In the genomic region with DNA sequence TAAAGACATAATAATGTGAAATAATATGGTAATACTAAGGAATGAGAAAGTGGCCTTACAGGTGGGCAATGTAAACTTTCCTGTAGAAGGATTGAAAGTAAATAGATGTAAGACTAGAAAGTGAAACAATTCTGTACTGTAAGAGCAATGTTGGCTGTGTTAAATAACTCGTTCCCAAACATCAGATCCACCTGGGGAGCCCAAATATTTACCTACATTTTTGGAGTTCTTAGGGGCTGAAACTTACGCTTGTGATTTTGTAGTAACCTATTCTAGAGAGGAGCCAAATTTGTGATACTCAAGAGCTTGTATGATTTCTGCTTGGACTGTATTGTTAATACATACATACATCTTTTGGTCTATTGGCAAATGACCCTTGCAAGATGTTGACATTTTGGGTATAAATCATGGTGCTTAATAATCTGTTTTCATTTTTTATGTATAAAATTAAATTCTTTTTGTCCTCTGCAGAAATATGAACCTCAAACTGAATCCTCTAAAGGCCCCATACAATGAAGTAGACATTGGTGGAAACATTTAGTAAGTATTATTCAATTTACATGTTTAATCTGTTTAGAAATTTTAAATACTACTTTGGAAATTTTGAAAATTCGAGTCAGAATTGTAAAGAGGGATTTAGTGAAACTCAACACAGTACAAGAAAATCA, we compare ENCODE assay signal across 12 cellular contexts. TPM values are rescaled to one million over a fixed set of nuclear protein-coding genes. Genes with fewer than 3 reads are reported as not detected.
DNase-seq lines count a peak whose midpoint lies in the region; ATAC-seq and TF ChIP-seq lines count a peak whose summit lies in the region.
"Had no signal": no experiment of that assay in that cellular context is flagged by ENCODE, and none has a peak within 500 bp of the region (broad histone marks: within the 10 kb centered on the region; RNA-seq: fewer than 3 reads in every experiment).

No MANE protein-coding gene starts in this region.

- no peak overlapping the region for H2AFZ ChIP-seq in smooth muscle cell (ENCODE audit: low read depth)

- peaks cover 47% of the 10 kb centered on the region for H3F3A ChIP-seq in smooth muscle cell (ENCODE audit: low read depth)

- no peak for TF ChIP-seq CTCF in endothelial cell (IDR thresholded peaks at IDR 0.05; ENCODE audit: unreplicated experiment)
- TF ChIP-seq CTCF in smooth muscle cell (IDR thresholded peaks at IDR 0.05; ENCODE audit: borderline replicate concordance, insufficient read depth, poor library complexity, severe bottlenecking), result no peak

- peaks cover 23% of the 10 kb centered on the region for H3K4me1 ChIP-seq in smooth muscle cell (ENCODE audit: low read depth)

- H3K27me3 Mint-ChIP-seq in activated CD4-positive, alpha-beta T cell treated with anti-CD3 and anti-CD28 coated beads for 36 hours, result no peaks in the 10 kb centered on the region
- H3K27me3 Mint-ChIP-seq in T-cell (no peaks in the 10 kb centered on the region), endothelial cell (ENCODE audit: unreplicated experiment) (peaks cover 4% of the 10 kb centered on the region)

- no peak overlapping the region for H3K9ac ChIP-seq in smooth muscle cell (ENCODE audit: low read depth)

- H3K4me2 ChIP-seq in smooth muscle cell, result no peak overlapping the region

- H3K9me3 ChIP-seq in smooth muscle cell (replicated peaks; ENCODE audit: low read depth), result no peaks in the 10 kb centered on the region
- H3K9me3 ChIP-seq: Peyer's patch, right atrium auricular region, thoracic aorta had no signal

- WGBS in smooth muscle cell (ENCODE audit: low lambda C conversion rate), result 97% methylated on average over 3 of the region's 3 CpGs

- CTCF ChIA-PET in activated CD4-positive, alpha-beta T cell treated with anti-CD3 and anti-CD28 coated beads for 36 hours (lab: Charles Lee), result interaction anchor here (0.9 to 1.2 kb wide), 3 partner anchors 26 to 83 kb away, joined by 3 to 5 read pairs (median 3); no protein-coding TSS in a partner anchor
- CTCF ChIA-PET in T-cell (lab: Charles Lee), result interaction anchor here in 1 of 2 donors (1.1 to 1.2 kb wide), 2 partner anchors 8 to 26 kb away, joined by 3 to 4 read pairs; partner anchors contain the start of gene CHD2

- intact Hi-C loops in activated CD4-positive, alpha-beta T cell treated with anti-CD3 and anti-CD28 coated beads for 36 hours (cut with DNase I, micrococcal nuclease), result loop anchor here in 1 of 2 experiments (1.0 kb wide), 1 partner anchor 8 kb away; no protein-coding TSS in a partner anchor

- peaks cover 78% of the 10 kb centered on the region for H3K4me1 Mint-ChIP-seq in activated CD4-positive, alpha-beta T cell treated with anti-CD3 and anti-CD28 coated beads for 36 hours
- peaks cover 81 to 88% (median 83%) of the 10 kb centered on the region in 3 donors for H3K4me1 Mint-ChIP-seq in T-cell
- H3K4me1 Mint-ChIP-seq in endothelial cell (ENCODE audit: unreplicated experiment), result peaks cover 17% of the 10 kb centered on the region

- H4K20me1 ChIP-seq in smooth muscle cell (ENCODE audit: low read depth), result peaks cover 69% of the 10 kb centered on the region

- no peak overlapping the region for H3K4me3 ChIP-seq in smooth muscle cell
- H3K4me3 ChIP-seq: Peyer's patch, right atrium auricular region, thoracic aorta had no signal

- peaks cover 34% of the 10 kb centered on the region for H3K36me3 ChIP-seq in smooth muscle cell (ENCODE audit: low read depth)

- peaks cover 3% of the 10 kb centered on the region for H3K9me3 Mint-ChIP-seq in activated CD4-positive, alpha-beta T cell treated with anti-CD3 and anti-CD28 coated beads for 36 hours (ENCODE audit: low read depth)
- H3K9me3 Mint-ChIP-seq in T-cell (no peaks in the 10 kb centered on the region), endothelial cell (ENCODE audit: unreplicated experiment) (no peaks in the 10 kb centered on the region)

- H3K27ac Mint-ChIP-seq in activated CD4-positive, alpha-beta T cell treated with anti-CD3 and anti-CD28 coated beads for 36 hours, result peak overlapping the region; percentile 81
- H3K27ac Mint-ChIP-seq in T-cell (peak overlapping the region; percentile 84 to 88), endothelial cell (ENCODE audit: unreplicated experiment) (peak overlapping the region; percentile 71)

- peaks cover 99% of the 10 kb centered on the region for H3K79me2 ChIP-seq in smooth muscle cell (ENCODE audit: low read depth)

- H3K27me3 ChIP-seq in smooth muscle cell (ENCODE audit: low read depth), result no peaks in the 10 kb centered on the region
- H3K27me3 ChIP-seq: Peyer's patch, right atrium auricular region had no signal

- POLR2A ChIA-PET in activated CD4-positive, alpha-beta T cell treated with anti-CD3 and anti-CD28 coated beads for 36 hours (lab: Charles Lee), result no interaction called here
- POLR2A ChIA-PET in T-cell (lab: Charles Lee), result interaction anchor here (0.5 to 2.0 kb wide), 5 partner anchors 8 to 24 kb away, joined by 3 to 5 read pairs (median 4); partner anchors contain the start of gene CHD2 (in 1 of the 2)

- H3K4me3 Mint-ChIP-seq in activated CD4-positive, alpha-beta T cell treated with anti-CD3 and anti-CD28 coated beads for 36 hours, result peak overlapping the region; percentile 65
- H3K4me3 Mint-ChIP-seq in T-cell, result peak overlapping the region; percentile 59 to 93 (median 65)
- no peak overlapping the region for H3K4me3 Mint-ChIP-seq in endothelial cell (ENCODE audit: unreplicated experiment)

- no peak for ATAC-seq in activated CD4-positive, alpha-beta T cell treated with anti-CD3 and anti-CD28 coated beads for 36 hours
- ATAC-seq in T-cell (replicated peaks in 1 of 4), result no peak
- ATAC-seq in GM21423 (IDR thresholded peaks at IDR 0.05; ENCODE audit: unreplicated experiment), result no peak

- H3K36me3 Mint-ChIP-seq in activated CD4-positive, alpha-beta T cell treated with anti-CD3 and anti-CD28 coated beads for 36 hours (ENCODE audit: low read depth), result peaks cover 83% of the 10 kb centered on the region
- H3K36me3 Mint-ChIP-seq in T-cell, result peaks cover 71% of the 10 kb centered on the region
- peaks cover 43% of the 10 kb centered on the region for H3K36me3 Mint-ChIP-seq in endothelial cell (ENCODE audit: low read depth, unreplicated experiment)

- peak overlapping the region; percentile 44 for H3K27ac ChIP-seq in smooth muscle cell (ENCODE audit: low read depth)
- H3K27ac ChIP-seq: Peyer's patch, right atrium auricular region, thoracic aorta had no signal

- DNase-seq in activated CD4-positive, alpha-beta T cell treated with anti-CD3 and anti-CD28 coated beads for 36 hours, result no peak
- no peak for DNase-seq in activated CD4-positive, alpha-beta T cell treated with anti-CD3 and anti-CD28 coated beads, Interleukin-2, amount 50 U/mL, for 1 hour
- no peak for DNase-seq in T-cell
- no peak for DNase-seq in endothelial cell (ENCODE audit: low spot score)
- no peak for DNase-seq in smooth muscle cell (lab: John Stamatoyannopoulos, UW; ENCODE audit: unreplicated experiment)
- no peak for DNase-seq in C1 segment of cervical spinal cord (lab: John Stamatoyannopoulos, UW)
- DNase-seq in cerebellum (ENCODE audit: low spot score), result no peak
- DNase-seq: erythroblast, Peyer's patch had no signal

RNA-seq across cellular contexts. Expression of gene CHD2, which starts 8.5 kb away (rescaled TPM):
- total RNA-seq in activated CD4-positive, alpha-beta T cell treated with anti-CD3 and anti-CD28 coated beads for 36 hours, result 100 to 1,000 TPM; 118 to 149 TPM
- total RNA-seq in T-cell, result 100 to 1,000 TPM; 231 to 506 (median 266) TPM
- 96.3 TPM for total RNA-seq in endothelial cell (ENCODE audit: unreplicated experiment)
- 99.2 and 132 TPM in 2 replicates for total RNA-seq in smooth muscle cell
- 64.4 and 81.6 TPM in 2 replicates for polyA plus RNA-seq in smooth muscle cell
- 198 TPM for total RNA-seq in cerebellum
